Comparison of ENCODE assay signal across 1 cellular context in the genomic region with DNA sequence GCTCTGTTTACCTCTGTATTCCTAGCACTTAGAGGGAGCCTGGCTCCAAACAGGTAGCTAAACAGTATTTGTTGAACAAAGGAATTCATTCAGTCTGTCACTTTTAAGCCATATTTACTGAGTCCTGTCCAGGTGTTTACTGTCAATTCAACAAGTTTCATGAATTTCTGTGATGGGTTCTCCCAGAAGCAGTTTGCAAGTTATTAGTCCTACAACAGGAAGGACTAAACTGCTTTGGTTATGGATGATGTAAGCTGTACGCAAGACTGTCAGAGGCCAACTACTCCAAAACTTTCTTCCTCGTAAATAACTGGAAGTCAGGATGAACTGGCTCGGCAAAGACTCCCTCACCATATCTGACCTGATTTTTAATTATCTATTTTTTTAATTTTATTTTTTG.
TF ChIP-seq lines count a peak whose summit lies in the region.

No MANE protein-coding gene starts in this region.

TF ChIP-seq in HEK293, 187 proteins besides CTCF, POLR2A, EP300 and RAD21:
- TF ChIP-seq, protein P1, sequence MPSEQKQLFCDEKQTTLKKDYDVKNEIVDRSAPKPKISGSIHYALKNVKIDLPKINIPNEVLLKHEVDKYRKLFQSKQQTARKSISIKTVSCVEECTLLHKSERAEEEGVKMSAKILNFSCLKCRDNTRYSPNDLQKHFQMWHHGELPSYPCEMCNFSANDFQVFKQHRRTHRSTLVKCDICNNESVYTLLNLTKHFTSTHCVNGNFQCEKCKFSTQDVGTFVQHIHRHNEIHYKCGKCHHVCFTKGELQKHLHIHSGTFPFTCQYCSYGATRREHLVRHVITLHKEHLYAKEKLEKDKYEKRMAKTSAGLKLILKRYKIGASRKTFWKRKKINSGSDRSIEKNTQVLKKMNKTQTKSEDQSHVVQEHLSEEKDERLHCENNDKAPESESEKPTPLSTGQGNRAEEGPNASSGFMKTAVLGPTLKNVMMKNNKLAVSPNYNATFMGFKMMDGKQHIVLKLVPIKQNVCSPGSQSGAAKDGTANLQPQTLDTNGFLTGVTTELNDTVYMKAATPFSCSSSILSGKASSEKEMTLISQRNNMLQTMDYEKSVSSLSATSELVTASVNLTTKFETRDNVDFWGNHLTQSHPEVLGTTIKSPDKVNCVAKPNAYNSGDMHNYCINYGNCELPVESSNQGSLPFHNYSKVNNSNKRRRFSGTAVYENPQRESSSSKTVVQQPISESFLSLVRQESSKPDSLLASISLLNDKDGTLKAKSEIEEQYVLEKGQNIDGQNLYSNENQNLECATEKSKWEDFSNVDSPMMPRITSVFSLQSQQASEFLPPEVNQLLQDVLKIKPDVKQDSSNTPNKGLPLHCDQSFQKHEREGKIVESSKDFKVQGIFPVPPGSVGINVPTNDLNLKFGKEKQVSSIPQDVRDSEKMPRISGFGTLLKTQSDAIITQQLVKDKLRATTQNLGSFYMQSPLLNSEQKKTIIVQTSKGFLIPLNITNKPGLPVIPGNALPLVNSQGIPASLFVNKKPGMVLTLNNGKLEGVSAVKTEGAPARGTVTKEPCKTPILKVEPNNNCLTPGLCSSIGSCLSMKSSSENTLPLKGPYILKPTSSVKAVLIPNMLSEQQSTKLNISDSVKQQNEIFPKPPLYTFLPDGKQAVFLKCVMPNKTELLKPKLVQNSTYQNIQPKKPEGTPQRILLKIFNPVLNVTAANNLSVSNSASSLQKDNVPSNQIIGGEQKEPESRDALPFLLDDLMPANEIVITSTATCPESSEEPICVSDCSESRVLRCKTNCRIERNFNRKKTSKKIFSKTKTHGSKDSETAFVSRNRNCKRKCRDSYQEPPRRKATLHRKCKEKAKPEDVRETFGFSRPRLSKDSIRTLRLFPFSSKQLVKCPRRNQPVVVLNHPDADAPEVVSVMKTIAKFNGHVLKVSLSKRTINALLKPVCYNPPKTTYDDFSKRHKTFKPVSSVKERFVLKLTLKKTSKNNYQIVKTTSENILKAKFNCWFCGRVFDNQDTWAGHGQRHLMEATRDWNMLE (tag by site-specific recombination; conservative IDR thresholded peaks at IDR 0.05; ENCODE audit: low read depth), result peak; percentile 67
- TF ChIP-seq SCRT2 (tag by site-specific recombination; IDR thresholded peaks at IDR 0.05) (peak; percentile 86), ZNF433 (tag by site-specific recombination; IDR thresholded peaks at IDR 0.05; ENCODE audit: low read depth) (no peak), ZNF366 (tag by site-specific recombination; conservative IDR thresholded peaks at IDR 0.05) (0 out of 2 replicates have a peak, but pooled peaks have one; percentile 19)
- TF ChIP-seq, protein P2, sequence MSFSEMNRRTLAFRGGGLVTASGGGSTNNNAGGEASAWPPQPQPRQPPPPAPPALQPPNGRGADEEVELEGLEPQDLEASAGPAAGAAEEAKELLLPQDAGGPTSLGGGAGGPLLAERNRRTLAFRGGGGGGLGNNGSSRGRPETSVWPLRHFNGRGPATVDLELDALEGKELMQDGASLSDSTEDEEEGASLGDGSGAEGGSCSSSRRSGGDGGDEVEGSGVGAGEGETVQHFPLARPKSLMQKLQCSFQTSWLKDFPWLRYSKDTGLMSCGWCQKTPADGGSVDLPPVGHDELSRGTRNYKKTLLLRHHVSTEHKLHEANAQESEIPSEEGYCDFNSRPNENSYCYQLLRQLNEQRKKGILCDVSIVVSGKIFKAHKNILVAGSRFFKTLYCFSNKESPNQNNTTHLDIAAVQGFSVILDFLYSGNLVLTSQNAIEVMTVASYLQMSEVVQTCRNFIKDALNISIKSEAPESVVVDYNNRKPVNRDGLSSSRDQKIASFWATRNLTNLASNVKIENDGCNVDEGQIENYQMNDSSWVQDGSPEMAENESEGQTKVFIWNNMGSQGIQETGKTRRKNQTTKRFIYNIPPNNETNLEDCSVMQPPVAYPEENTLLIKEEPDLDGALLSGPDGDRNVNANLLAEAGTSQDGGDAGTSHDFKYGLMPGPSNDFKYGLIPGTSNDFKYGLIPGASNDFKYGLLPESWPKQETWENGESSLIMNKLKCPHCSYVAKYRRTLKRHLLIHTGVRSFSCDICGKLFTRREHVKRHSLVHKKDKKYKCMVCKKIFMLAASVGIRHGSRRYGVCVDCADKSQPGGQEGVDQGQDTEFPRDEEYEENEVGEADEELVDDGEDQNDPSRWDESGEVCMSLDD (tag by site-specific recombination; IDR thresholded peaks at IDR 0.05), result no peak
TF ChIP-seq in HEK293: peak in this region for 3.
